8 cellular contexts compared by ENCODE assay signal in the genomic region with DNA sequence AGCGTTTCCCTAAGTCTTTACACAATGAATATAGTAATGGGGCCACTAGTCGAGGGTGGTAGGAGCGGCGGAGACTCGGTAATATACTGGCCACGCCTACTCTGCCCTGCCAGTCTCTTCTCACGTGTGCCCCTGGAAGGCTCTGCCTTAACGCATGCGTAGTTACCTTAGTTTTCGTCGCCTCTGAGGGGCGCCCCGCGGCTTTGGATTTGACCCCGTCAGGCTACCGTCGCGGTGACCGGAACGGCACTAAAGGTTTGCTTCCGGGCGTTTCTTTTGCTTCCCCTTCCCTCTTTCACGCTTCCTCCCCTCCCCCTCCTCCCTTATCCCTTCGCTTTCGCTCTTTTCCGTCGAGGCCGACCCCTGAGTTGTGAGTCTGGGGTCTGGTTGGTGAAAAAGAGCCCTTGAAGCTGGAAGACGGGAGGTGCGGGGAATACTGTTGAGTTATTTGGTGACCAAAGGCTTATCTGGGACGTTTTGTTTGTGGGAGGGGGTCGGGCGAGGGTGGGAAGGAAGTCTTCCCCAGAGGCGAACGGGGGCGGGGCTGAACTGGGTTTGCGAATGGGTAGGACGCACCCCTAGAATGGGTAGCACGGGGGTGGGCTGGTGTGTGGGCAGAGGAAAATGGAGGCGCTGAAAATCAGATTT. TPM values are rescaled to one million over a fixed set of nuclear protein-coding genes. Genes with fewer than 3 reads are reported as not detected.
DNase-seq lines count a peak whose midpoint lies in the region; ATAC-seq, FAIRE-seq and TF ChIP-seq lines count a peak whose summit lies in the region.

A gene (plus strand): TSS at position 270 of the 648 bp plus-strand sequence. CDS start 1,352 bp downstream, outside the sequence.

- H4K20me1 ChIP-seq in H1 (replicated peaks in 1 of 2; ENCODE audit: control insufficient read depth in 1 of 2, insufficient read depth in 2 of 2, low read length in 2 of 2): no peaks in the 10 kb centered on the region

- peaks cover 23% of the 10 kb centered on the region for H3K36me3 Mint-ChIP-seq in memory B cell

- H3K4me3 Mint-ChIP-seq in memory B cell: peak within 1 kb of the TSS; percentile 95

- peak within 1 kb of the TSS; percentile 98 for H3K56ac ChIP-seq in H1 (replicated peaks; ENCODE audit: insufficient read length, low read depth, low read length)

- H3K79me2 ChIP-seq in H1 (ENCODE audit: control insufficient read depth in 1 of 2, insufficient read depth in 2 of 2, low read length in 2 of 2): peaks cover 0 to 15% of the 10 kb centered on the region in 2 experiments; a peak in 2 of 4 replicates

- H3K27ac ChIP-seq in H1 (ENCODE audit: low read depth, low read length): peak within 1 kb of the TSS; percentile 90

- H2AK5ac ChIP-seq in H1 (ENCODE audit: low read depth, low read length): 0 out of 2 replicates have a peak within 1 kb of the TSS, but pooled peaks have one; percentile 34

- 2% methylated on average over 38 of the region's 40 CpGs; no CpG with 5 or more reads in 1 of the 2 experiments for WGBS in H1 (ENCODE audit: extremely low coverage in 1 of 2, insufficient coverage in 1 of 2, insufficient read length in 1 of 2, insufficient replicate concordance in 2 of 2, low coverage in 1 of 2, low lambda C conversion rate in 2 of 2, missing lambda C conversion rate in 1 of 2), 2 experiments

- TF ChIP-seq RAD21 in H1 (IDR thresholded peaks at IDR 0.05 in 1 of 2, conservative IDR thresholded peaks at IDR 0.05 in 1 of 2; ENCODE audit: low read depth in 2 of 2, low read length in 2 of 2): no peak; a peak in 1 of 4 replicates

- no peak within 1 kb of the TSS for H2BK15ac ChIP-seq in H1 (ENCODE audit: low read length)

- 0 out of 2 replicates have a peak, but pooled peaks cover 2% of the 10 kb centered on the region for H3K79me1 ChIP-seq in H1 (ENCODE audit: low read depth, low read length)

- H3K4me1 Mint-ChIP-seq in memory B cell: peaks cover 13% of the 10 kb centered on the region

- H2BK5ac ChIP-seq in H1 (ENCODE audit: low read depth, low read length): peak within 1 kb of the TSS; percentile 86

- H3K9me3 ChIP-seq in H1 (ENCODE audit: insufficient read depth in 2 of 2, low read depth in 1 of 2, low read length in 1 of 2): no peaks in the 10 kb centered on the region

- POLR2A ChIA-PET in H1 (lab: Charles Lee; ENCODE audit: partially characterized antibody): interaction anchor here (0.8 to 2.5 kb wide), 7 partner anchors 13 to 347 kb away, joined by 3 to 6 read pairs (median 5); a partner anchor contains a TSS

- peak within 1 kb of the TSS; percentile 98 for H4K5ac ChIP-seq in H1 (ENCODE audit: insufficient read length, low read depth, low read length)

- H3K27ac Mint-ChIP-seq in memory B cell: peak within 1 kb of the TSS; percentile 96

- no peak within 1 kb of the TSS for H3K23ac ChIP-seq in H1 (ENCODE audit: insufficient read length)

- FAIRE-seq in HTR-8/SVneo (lab: Jason Lieb, UNC): no peak
- FAIRE-seq in H1 (lab: Jason Lieb, UNC): peak; percentile 78

- H3K14ac ChIP-seq in H1 (ENCODE audit: insufficient read length): peak within 1 kb of the TSS; percentile 98

- no peak within 1 kb of the TSS; the same call in 1 of the 2 replicates for H2BK12ac ChIP-seq in H1 (ENCODE audit: low read depth, low read length)

- no peaks in the 10 kb centered on the region for H3K27me3 ChIP-seq in H1 (replicated peaks in 1 of 4; ENCODE audit: control insufficient read depth in 3 of 4, extremely low read depth in 1 of 4, insufficient read depth in 3 of 4, low read length in 3 of 4)

- H3K18ac ChIP-seq in H1 (ENCODE audit: extremely low read depth, low read length): peak within 1 kb of the TSS; percentile 84

- H3K9me3 Mint-ChIP-seq in memory B cell: no peaks in the 10 kb centered on the region

- H3K4me3 ChIP-seq in H1 (ENCODE audit: extremely low read depth in 1 of 4, insufficient read depth in 2 of 4, low read depth in 3 of 4, low read length in 4 of 4): peak within 1 kb of the TSS; percentile 87 to 92 (median 90)

- TF ChIP-seq POLR2A in H1 (IDR thresholded peaks at IDR 0.05; ENCODE audit: control extremely low read depth in 1 of 2, low read depth in 2 of 2, low read length in 2 of 2): peak in 1 of 2 experiments; percentile 82; a peak in 2 of 3 replicates

- H4K91ac ChIP-seq in H1 (replicated peaks; ENCODE audit: insufficient read length, low read length): peak within 1 kb of the TSS; percentile 34

- CTCF ChIA-PET in H1 (lab: Charles Lee; ENCODE audit: partially characterized antibody): interaction anchor here (0.6 to 1.1 kb wide), 2 partner anchors 10 to 54 kb away, joined by 3 read pairs; no protein-coding TSS in a partner anchor

- TF ChIP-seq CTCF in H1 (IDR thresholded peaks at IDR 0.05; ENCODE audit: control extremely low read depth in 1 of 3, insufficient read depth in 1 of 3, low read depth in 1 of 3, low read length in 3 of 3): no peak

- peak; percentile 68 for ATAC-seq in GM21367 (IDR thresholded peaks at IDR 0.05; ENCODE audit: unreplicated experiment)
- peak; percentile 94 for ATAC-seq in memory B cell (ENCODE audit: low read depth)

- H3K36me3 ChIP-seq in H1 (ENCODE audit: control insufficient read depth in 2 of 4, insufficient read depth in 4 of 4, low read length in 3 of 4): peaks cover 14 to 33% (median 21%) of the 10 kb centered on the region in 4 experiments

- no peak within 1 kb of the TSS for H3K4ac ChIP-seq in H1 (replicated peaks; ENCODE audit: insufficient read length, low read depth, low read length)

- no peak within 1 kb of the TSS for H2BK20ac ChIP-seq in H1 (ENCODE audit: low read length)

- H3K9ac ChIP-seq in H1 (replicated peaks in 1 of 4; ENCODE audit: extremely low read depth in 1 of 4, low read depth in 3 of 4, low read length in 3 of 4): peak within 1 kb of the TSS in 3 of 4 experiments; percentile 79 to 94 (median 80); a peak in 6 of 7 replicates

- TF ChIP-seq EP300 in H1 (IDR thresholded peaks at IDR 0.05; ENCODE audit: borderline replicate concordance in 1 of 2, low read depth in 2 of 2, low read length in 2 of 2): peak in 1 of 2 experiments; percentile 69; a peak in 1 of 3 replicates

- peaks cover 0 to 4% (median 0%) of the 10 kb centered on the region in 4 experiments; a peak in 2 of 7 replicates for H3K4me1 ChIP-seq in H1 (replicated peaks in 1 of 4; ENCODE audit: control insufficient read depth in 3 of 4, insufficient read depth in 4 of 4, low read length in 3 of 4)

- H2AFZ ChIP-seq in H1 (ENCODE audit: low read length): 0 out of 2 replicates have a peak within 1 kb of the TSS, but pooled peaks have one; percentile 43

- H3K27me3 Mint-ChIP-seq in memory B cell: no peaks in the 10 kb centered on the region

- peak within 1 kb of the TSS; percentile 99 for H4K8ac ChIP-seq in H1 (ENCODE audit: extremely low read depth, insufficient read depth, low read length)

- H3K23me2 ChIP-seq in H1 (ENCODE audit: low read depth, low read length): no peaks in the 10 kb centered on the region

- H2BK120ac ChIP-seq in H1 (replicated peaks; ENCODE audit: low read depth, low read length): peak within 1 kb of the TSS; percentile 80

- peak; percentile 95 for DNase-seq in COLO829 (ENCODE audit: low spot score)
- DNase-seq in HTR-8/SVneo (ENCODE audit: insufficient read length, low spot score): peak; percentile 95
- peak; percentile 97 for DNase-seq in NOMO-1 treated with dmso at 0.1 percent for 144 hours (lab: John Stamatoyannopoulos, UW; ENCODE audit: unreplicated experiment)
- DNase-seq in activated CD8-positive, alpha-beta memory T cell treated with anti-CD3 and anti-CD28 coated beads for 48 hours (ENCODE audit: low read depth in 2 of 3, low spot score in 2 of 3): peak; percentile 83 to 93 (median 84)
- peak; percentile 96 to 98 for DNase-seq in H1 (ENCODE audit: low read depth in 1 of 2, low spot score in 2 of 2)
- DNase-seq in memory B cell (ENCODE audit: low spot score in 2 of 2): peak; percentile 75 to 91
- DNase-seq in stimulated activated CD8-positive, alpha-beta memory T cell treated with anti-CD3 and anti-CD28 coated beads, Interleukin-12 subunit alpha, Interleukin-12 subunit beta, amount 100 ng/mL, for 24 hours (ENCODE audit: extremely low read depth): peak; percentile 88

- H3K4me2 ChIP-seq in H1 (ENCODE audit: insufficient read depth in 1 of 2, low read depth in 2 of 2, low read length in 2 of 2): peak within 1 kb of the TSS; percentile 74 to 76

TF ChIP-seq in H1, 55 proteins besides CTCF, POLR2A, EP300 and RAD21 (continues in another document):
- TF ChIP-seq RNF2 (IDR thresholded peaks at IDR 0.05; ENCODE audit: borderline replicate concordance, low read depth, low read length, missing control alignments, poor library complexity, severe bottlenecking): no peak
- TF ChIP-seq, protein P1, sequence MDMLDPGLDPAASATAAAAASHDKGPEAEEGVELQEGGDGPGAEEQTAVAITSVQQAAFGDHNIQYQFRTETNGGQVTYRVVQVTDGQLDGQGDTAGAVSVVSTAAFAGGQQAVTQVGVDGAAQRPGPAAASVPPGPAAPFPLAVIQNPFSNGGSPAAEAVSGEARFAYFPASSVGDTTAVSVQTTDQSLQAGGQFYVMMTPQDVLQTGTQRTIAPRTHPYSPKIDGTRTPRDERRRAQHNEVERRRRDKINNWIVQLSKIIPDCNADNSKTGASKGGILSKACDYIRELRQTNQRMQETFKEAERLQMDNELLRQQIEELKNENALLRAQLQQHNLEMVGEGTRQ (IDR thresholded peaks at IDR 0.05; ENCODE audit: low read length): peak; percentile 70
- peak; percentile 80 for TF ChIP-seq TAF7 (optimal IDR thresholded peaks at IDR 0.05; ENCODE audit: borderline replicate concordance, low read depth, low read length)
- 0 out of 2 replicates have a peak, but pooled peaks have one; percentile 29 for TF ChIP-seq SP1 (IDR thresholded peaks at IDR 0.05; ENCODE audit: low read depth, low read length)
- TF ChIP-seq CEBPB (IDR thresholded peaks at IDR 0.05; ENCODE audit: low read depth, low read length): no peak
- TF ChIP-seq ASH2L (IDR thresholded peaks at IDR 0.05; ENCODE audit: low read length): peak; percentile 97
- TF ChIP-seq SAP30 (IDR thresholded peaks at IDR 0.05; ENCODE audit: insufficient read depth, insufficient replicate concordance, low read length): peak; percentile 34
- no peak for TF ChIP-seq FOSL1 (IDR thresholded peaks at IDR 0.05; ENCODE audit: insufficient read depth, low read depth, low read length)
- TF ChIP-seq KDM4A (IDR thresholded peaks at IDR 0.05; ENCODE audit: low read depth, low read length, severe bottlenecking): no peak
- TF ChIP-seq POLR2AphosphoS5 (IDR thresholded peaks at IDR 0.05; ENCODE audit: low read depth, low read length): no peak
- no peak for TF ChIP-seq POU5F1 (IDR thresholded peaks at IDR 0.05; ENCODE audit: low read depth, low read length)

RNA-seq across cellular contexts. Expression of the gene that starts here (rescaled TPM):
- 48.8 and 49.9 TPM in 2 replicates for total RNA-seq in H1 (2021; fragmentation: NEBNext Ultra II Directional; extraction: Animal tissue kit (Norgen Biotek cat#: 25700))
- 26.9 and 27.5 TPM in 2 replicates for polyA plus RNA-seq in H1 (2011; rRNA removed)
- 33.1 TPM for polyA plus RNA-seq in H1 (2011; cell fraction: cytosol; rRNA removed)
- polyA plus RNA-seq in H1 (2011; cell fraction: nucleus; rRNA removed): 56.0 TPM
- polyA plus RNA-seq in H1 (2012, experiment 1 of 2): 39.7 to 50.9 TPM (median 43.9 TPM) in 4 replicates
- 9.5 TPM for polyA plus RNA-seq in H1 (2012, experiment 2 of 2)
- 23.7 TPM for polyA plus RNA-seq in H1 (2013, experiment 1 of 2)
- polyA plus RNA-seq in H1 (2013, experiment 2 of 2): 23.0 TPM
- polyA minus RNA-seq in H1 (2011; rRNA and poly(A)+ RNA removed): 79.4 and 81.0 TPM in 2 replicates
- 32.3 TPM for polyA minus RNA-seq in H1 (2011; cell fraction: cytosol; rRNA and poly(A)+ RNA removed)
- 66.2 TPM for polyA minus RNA-seq in H1 (2011; cell fraction: nucleus; rRNA and poly(A)+ RNA removed)

Comparison
In these comparisons a context has a peak if more than half of its experiments do, and no peak if none do; other contexts are left out.
1. Peak in every context shown above with its lines: DNase-seq, ATAC-seq, H3K4me3 ChIP-seq and H3K27ac ChIP-seq.